Comparison of ENCODE assay signal across 7 cellular contexts in the genomic region with DNA sequence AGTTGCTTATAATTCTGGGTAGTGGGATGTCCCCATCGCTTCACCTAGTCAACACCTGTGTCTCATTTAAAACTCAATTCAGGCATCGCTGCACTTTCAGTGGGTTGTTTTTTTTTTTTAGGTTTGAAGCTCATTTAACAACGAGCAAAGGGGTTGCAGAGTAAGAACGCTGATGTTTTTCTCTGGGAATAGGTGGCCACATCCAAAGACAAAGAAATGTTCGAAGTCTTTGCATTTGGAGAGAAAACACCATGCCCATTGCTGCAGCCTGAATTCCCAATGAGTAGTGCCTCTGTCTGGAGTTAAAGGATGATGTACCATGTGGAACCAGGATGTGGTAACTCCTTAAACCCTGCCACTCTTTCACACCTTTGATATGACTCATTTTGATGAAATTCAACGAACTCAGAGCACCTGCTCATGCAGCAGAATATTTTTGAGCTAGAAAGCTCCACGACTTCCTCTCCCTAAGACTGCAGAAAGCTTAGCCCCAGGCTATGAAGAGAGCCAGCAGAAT. TPM values are rescaled to one million over a fixed set of nuclear protein-coding genes. Genes with fewer than 3 reads are reported as not detected.
DNase-seq lines count a peak whose midpoint lies in the region; ATAC-seq and TF ChIP-seq lines count a peak whose summit lies in the region.

No MANE protein-coding gene starts in this region.

- no peaks in the 10 kb centered on the region for H3K9me3 ChIP-seq in lung (ENCODE audit: control insufficient read depth in 2 of 2, insufficient read depth in 1 of 2, low read length in 1 of 2)

- no peaks in the 10 kb centered on the region for H3K4me1 ChIP-seq in lung (ENCODE audit: control insufficient read depth in 2 of 2, insufficient read depth in 2 of 2, low read length in 2 of 2)

- DNase-seq in NB4 (ENCODE audit: low read depth) (peak; percentile 19), lung (ENCODE audit: low spot score) (peak; percentile 5), WTC11 (ENCODE audit: low spot score) (no peak), SHP77 treated with DMSO at 0.1 percent for 48 hours (lab: John Stamatoyannopoulos, UW) (no peak), ACHN (no peak)

- no peak overlapping the region for H3K27ac ChIP-seq in lung (ENCODE audit: low read depth in 1 of 2, low read length in 1 of 2)

- POLR2A ChIA-PET in WTC11 (lab: Charles Lee) = no interaction called here

- no peak for TF ChIP-seq POLR2A in NB4 (IDR thresholded peaks at IDR 0.05; ENCODE audit: extremely low read depth, insufficient read length)

- no peaks in the 10 kb centered on the region for H3K36me3 Mint-ChIP-seq in WTC11

- H3K27ac Mint-ChIP-seq in WTC11 = no peak overlapping the region

- TF ChIP-seq CTCF in NB4 (IDR thresholded peaks at IDR 0.05; ENCODE audit: low read depth, low read length) (no peak), lung (IDR thresholded peaks at IDR 0.05; ENCODE audit: control extremely low read depth, extremely low read depth) (no peak), WTC11 (IDR thresholded peaks at IDR 0.05) (no peak)

- H3K27me3 Mint-ChIP-seq in WTC11 (ENCODE audit: low read depth) = no peaks in the 10 kb centered on the region; the same call in 1 of the 2 replicates

- no peak overlapping the region for H3K4me3 ChIP-seq in NB4 (ENCODE audit: low read depth, low read length)
- H3K4me3 ChIP-seq in lung = no peak overlapping the region

- CTCF ChIA-PET in WTC11 (lab: Charles Lee) = interaction anchor here (1.0 to 4.0 kb wide), 7 partner anchors 10 to 183 kb away, joined by 4 to 92 read pairs (median 30); no protein-coding TSS in a partner anchor

- H3K9me3 Mint-ChIP-seq in WTC11 = peaks cover 9% of the 10 kb centered on the region; the same call in 1 of the 2 replicates

- H3K36me3 ChIP-seq in lung (ENCODE audit: control insufficient read depth in 2 of 2, insufficient read depth in 2 of 2, low read length in 2 of 2) = no peaks in the 10 kb centered on the region

- in situ Hi-C loops in ACHN (cut with HindIII; ENCODE audit: low pct_ligation_motif_present, low pct_unique_long_range_greater_than_20kb, low sequenced_read_pairs) = no loop called here

- no peak overlapping the region for H3K4me3 Mint-ChIP-seq in WTC11

- ATAC-seq in GM18861 (IDR thresholded peaks at IDR 0.05; ENCODE audit: unreplicated experiment) = peak; percentile 65
- ATAC-seq in HG02588 (IDR thresholded peaks at IDR 0.05; ENCODE audit: unreplicated experiment) = peak; percentile 56
- no peak for ATAC-seq in lung (ENCODE audit: insufficient read depth, low FRiP score)
- no peak for ATAC-seq in WTC11

- WGBS in lung, 2 donors = 72 to 75% methylated on average over 7 of the region's 7 CpGs

- no peaks in the 10 kb centered on the region for H3K27me3 ChIP-seq in lung (ENCODE audit: control insufficient read depth, insufficient read depth)

- no peaks in the 10 kb centered on the region for H3K4me1 Mint-ChIP-seq in WTC11

TF ChIP-seq in WTC11, 78 proteins besides CTCF, POLR2A, EP300 and RAD21 (continues in another document):
- no peak for TF ChIP-seq NR3C1 (CRISPR knock-in tag; conservative IDR thresholded peaks at IDR 0.05; ENCODE audit: low read depth)
- TF ChIP-seq, protein P1, sequence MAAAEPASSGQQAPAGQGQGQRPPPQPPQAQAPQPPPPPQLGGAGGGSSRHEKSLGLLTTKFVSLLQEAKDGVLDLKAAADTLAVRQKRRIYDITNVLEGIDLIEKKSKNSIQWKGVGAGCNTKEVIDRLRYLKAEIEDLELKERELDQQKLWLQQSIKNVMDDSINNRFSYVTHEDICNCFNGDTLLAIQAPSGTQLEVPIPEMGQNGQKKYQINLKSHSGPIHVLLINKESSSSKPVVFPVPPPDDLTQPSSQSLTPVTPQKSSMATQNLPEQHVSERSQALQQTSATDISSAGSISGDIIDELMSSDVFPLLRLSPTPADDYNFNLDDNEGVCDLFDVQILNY (CRISPR knock-in tag; IDR thresholded peaks at IDR 0.05) = no peak
- no peak for TF ChIP-seq SP1 (CRISPR knock-in tag; conservative IDR thresholded peaks at IDR 0.05)
- TF ChIP-seq, protein P2, sequence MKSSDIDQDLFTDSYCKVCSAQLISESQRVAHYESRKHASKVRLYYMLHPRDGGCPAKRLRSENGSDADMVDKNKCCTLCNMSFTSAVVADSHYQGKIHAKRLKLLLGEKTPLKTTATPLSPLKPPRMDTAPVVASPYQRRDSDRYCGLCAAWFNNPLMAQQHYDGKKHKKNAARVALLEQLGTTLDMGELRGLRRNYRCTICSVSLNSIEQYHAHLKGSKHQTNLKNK (CRISPR knock-in tag; IDR thresholded peaks at IDR 0.05) = no peak
- no peak for TF ChIP-seq CBFB (CRISPR knock-in tag; IDR thresholded peaks at IDR 0.05; ENCODE audit: low read depth)
- TF ChIP-seq IRF2 (CRISPR knock-in tag; IDR thresholded peaks at IDR 0.05; ENCODE audit: borderline replicate concordance, low read depth) = no peak
- no peak for TF ChIP-seq TEAD1 (CRISPR knock-in tag; IDR thresholded peaks at IDR 0.05)
- TF ChIP-seq, protein P3, sequence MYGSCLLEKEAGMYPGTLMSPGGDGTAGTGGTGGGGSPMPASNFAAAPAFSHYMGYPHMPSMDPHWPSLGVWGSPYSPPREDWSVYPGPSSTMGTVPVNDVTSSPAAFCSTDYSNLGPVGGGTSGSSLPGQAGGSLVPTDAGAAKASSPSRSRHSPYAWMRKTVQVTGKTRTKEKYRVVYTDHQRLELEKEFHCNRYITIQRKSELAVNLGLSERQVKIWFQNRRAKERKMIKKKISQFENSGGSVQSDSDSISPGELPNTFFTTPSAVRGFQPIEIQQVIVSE (CRISPR knock-in tag; IDR thresholded peaks at IDR 0.05; ENCODE audit: borderline replicate concordance) = no peak
- TF ChIP-seq GABPB1 (CRISPR knock-in tag; IDR thresholded peaks at IDR 0.05) = no peak
- TF ChIP-seq ZNF263 (CRISPR knock-in tag; IDR thresholded peaks at IDR 0.05; ENCODE audit: low read depth) = no peak
- TF ChIP-seq ETV6 (CRISPR knock-in tag; IDR thresholded peaks at IDR 0.05) = no peak
- TF ChIP-seq, protein P4, sequence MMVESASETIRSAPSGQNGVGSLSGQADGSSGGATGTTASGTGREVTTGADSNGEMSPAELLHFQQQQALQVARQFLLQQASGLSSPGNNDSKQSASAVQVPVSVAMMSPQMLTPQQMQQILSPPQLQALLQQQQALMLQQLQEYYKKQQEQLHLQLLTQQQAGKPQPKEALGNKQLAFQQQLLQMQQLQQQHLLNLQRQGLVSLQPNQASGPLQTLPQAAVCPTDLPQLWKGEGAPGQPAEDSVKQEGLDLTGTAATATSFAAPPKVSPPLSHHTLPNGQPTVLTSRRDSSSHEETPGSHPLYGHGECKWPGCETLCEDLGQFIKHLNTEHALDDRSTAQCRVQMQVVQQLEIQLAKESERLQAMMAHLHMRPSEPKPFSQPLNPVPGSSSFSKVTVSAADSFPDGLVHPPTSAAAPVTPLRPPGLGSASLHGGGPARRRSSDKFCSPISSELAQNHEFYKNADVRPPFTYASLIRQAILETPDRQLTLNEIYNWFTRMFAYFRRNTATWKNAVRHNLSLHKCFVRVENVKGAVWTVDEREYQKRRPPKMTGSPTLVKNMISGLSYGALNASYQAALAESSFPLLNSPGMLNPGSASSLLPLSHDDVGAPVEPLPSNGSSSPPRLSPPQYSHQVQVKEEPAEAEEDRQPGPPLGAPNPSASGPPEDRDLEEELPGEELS (CRISPR knock-in tag; IDR thresholded peaks at IDR 0.05) = no peak
- no peak for TF ChIP-seq RELA (CRISPR knock-in tag; IDR thresholded peaks at IDR 0.05; ENCODE audit: borderline replicate concordance)
- no peak for TF ChIP-seq PRRX2 (CRISPR knock-in tag; IDR thresholded peaks at IDR 0.05)
- TF ChIP-seq NR1H2 (CRISPR knock-in tag; IDR thresholded peaks at IDR 0.05) = no peak
- TF ChIP-seq, protein P5, sequence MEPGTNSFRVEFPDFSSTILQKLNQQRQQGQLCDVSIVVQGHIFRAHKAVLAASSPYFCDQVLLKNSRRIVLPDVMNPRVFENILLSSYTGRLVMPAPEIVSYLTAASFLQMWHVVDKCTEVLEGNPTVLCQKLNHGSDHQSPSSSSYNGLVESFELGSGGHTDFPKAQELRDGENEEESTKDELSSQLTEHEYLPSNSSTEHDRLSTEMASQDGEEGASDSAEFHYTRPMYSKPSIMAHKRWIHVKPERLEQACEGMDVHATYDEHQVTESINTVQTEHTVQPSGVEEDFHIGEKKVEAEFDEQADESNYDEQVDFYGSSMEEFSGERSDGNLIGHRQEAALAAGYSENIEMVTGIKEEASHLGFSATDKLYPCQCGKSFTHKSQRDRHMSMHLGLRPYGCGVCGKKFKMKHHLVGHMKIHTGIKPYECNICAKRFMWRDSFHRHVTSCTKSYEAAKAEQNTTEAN (CRISPR knock-in tag; IDR thresholded peaks at IDR 0.05) = no peak
- no peak for TF ChIP-seq SOX15 (CRISPR knock-in tag; IDR thresholded peaks at IDR 0.05)
- no peak for TF ChIP-seq MXD4 (CRISPR knock-in tag; IDR thresholded peaks at IDR 0.05; ENCODE audit: borderline replicate concordance)
- no peak for TF ChIP-seq NFE2L1 (CRISPR knock-in tag; IDR thresholded peaks at IDR 0.05)

RNA-seq across cellular contexts. Expression of a gene that starts 35.1 kb away (rescaled TPM):
- total RNA-seq in lung (1 to 10 TPM; 7.4 to 8.2 TPM), WTC11 (2021) (0.73 TPM in 1 of 3 replicates, not detected in the others)
- polyA plus RNA-seq in lung = 10 to 100 TPM; 15.2 to 74.3 TPM

RNA-seq across cellular contexts. Expression of a gene that starts 59.4 kb away (rescaled TPM):
- total RNA-seq in lung = 10 to 100 TPM; 34.8 to 77.5 TPM
- polyA plus RNA-seq in lung = 10 to 100 TPM; 38.0 to 88.9 TPM
- total RNA-seq in WTC11 (2021) = 17.9 to 23.3 TPM (median 21.8 TPM) in 3 replicates

Comparison
In these comparisons a context has a peak if more than half of its experiments do, and no peak if none do; other contexts are left out.
1. ATAC-seq: peak in GM18861 (single experiment) and HG02588 (single experiment); none in lung (single experiment) and WTC11 (single experiment).
2. DNase-seq: peak in NB4 (single experiment) and lung (single experiment); none in WTC11 (single experiment), SHP77 treated with DMSO at 0.1 percent for 48 hours (single experiment) and ACHN (single experiment).